In the genomic region with DNA sequence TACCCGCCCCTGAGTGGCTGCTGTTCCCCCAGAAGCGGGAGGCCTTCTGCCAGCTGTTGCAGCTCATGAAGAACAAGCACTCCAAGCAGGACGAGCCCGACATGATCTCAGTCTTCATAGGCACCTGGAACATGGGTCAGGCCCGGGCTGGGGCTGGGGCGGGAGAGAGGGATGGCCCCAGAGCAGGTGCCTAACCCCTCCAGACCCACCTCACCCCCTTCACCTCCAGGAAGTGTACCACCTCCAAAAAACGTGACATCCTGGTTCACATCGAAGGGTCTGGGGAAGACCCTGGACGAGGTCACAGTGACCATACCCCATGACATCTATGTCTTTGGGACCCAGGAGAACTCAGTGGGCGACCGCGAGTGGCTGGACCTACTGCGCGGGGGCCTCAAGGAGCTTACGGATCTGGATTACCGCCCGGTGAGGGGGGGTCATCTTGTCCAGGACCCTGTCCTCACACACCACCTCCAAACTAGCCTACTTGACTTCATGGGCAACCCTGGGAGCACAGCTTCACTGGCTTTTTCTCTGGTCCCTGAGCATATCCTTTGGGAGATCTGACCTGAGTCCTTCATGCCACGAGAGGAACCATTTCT, we compare ENCODE assay signal across 18 cellular contexts. TPM values are rescaled to one million over a fixed set of nuclear protein-coding genes. Genes with fewer than 3 reads are reported as not detected.
"Had no signal": no experiment of that assay in that cellular context is flagged by ENCODE, and none has a peak within 500 bp of the region (broad histone marks: within the 10 kb centered on the region; RNA-seq: fewer than 3 reads in every experiment).

No MANE protein-coding gene starts in this region.

- DNase-seq: activated B cell treated with CpG ODN at 0.5 μM for 24 hours; activated CD4-positive, alpha-beta T cell treated with anti-CD3 and anti-CD28 coated beads, Interleukin-2, amount 10 ng/mL, durations not matched to agents 7 days and 5 days; activated naive CD8-positive, alpha-beta T cell treated with anti-CD3 and anti-CD28 coated beads for 36 hours; activated T-cell treated with anti-CD3 and anti-CD28 coated beads, Interleukin-2, amount 50 U/mL, for 48 hours; amygdala; central memory CD4-positive, alpha-beta T cell; cortex of kidney; effector CD8-positive, alpha-beta T cell; foreskin melanocyte; immature natural killer cell had no signal

- H3K27ac ChIP-seq: epithelial cell of prostate, pancreas, spleen, vagina had no signal

- ATAC-seq: pancreas, sciatic nerve had no signal

- H3K27me3 ChIP-seq: pancreas, spleen, vagina had no signal

- H3K9me3 ChIP-seq: pancreas, spleen, vagina had no signal

- H3K4me3 ChIP-seq: lung, pancreas, spleen, vagina had no signal

RNA-seq across cellular contexts. Expression of gene PHOX2A, which starts 13.1 kb away (rescaled TPM):
- total RNA-seq: activated B cell treated with CpG ODN at 0.5 μM for 24 hours; activated CD4-positive, alpha-beta T cell treated with anti-CD3 and anti-CD28 coated beads, Interleukin-2, amount 10 ng/mL, durations not matched to agents 7 days and 5 days; activated naive CD8-positive, alpha-beta T cell treated with anti-CD3 and anti-CD28 coated beads for 36 hours; fibroblast of lung; lung; sciatic nerve; spleen; T-helper 2 cell treated with Interferon-gamma antibody and Interleukin-4, amounts not matched to agents 100 ng/mL and 5 ng/mL, for 36 hours had no signal

RNA-seq across cellular contexts. Expression of gene FOLR2, which starts 14.3 kb away (rescaled TPM):
- total RNA-seq: activated CD4-positive, alpha-beta T cell treated with anti-CD3 and anti-CD28 coated beads, Interleukin-2, amount 10 ng/mL, durations not matched to agents 7 days and 5 days; activated naive CD8-positive, alpha-beta T cell treated with anti-CD3 and anti-CD28 coated beads for 36 hours; fibroblast of lung; T-helper 2 cell treated with Interferon-gamma antibody and Interleukin-4, amounts not matched to agents 100 ng/mL and 5 ng/mL, for 36 hours had no signal

RNA-seq across cellular contexts. Expression of gene FOLR1, which starts 38.9 kb away (rescaled TPM):
- total RNA-seq: activated B cell treated with CpG ODN at 0.5 μM for 24 hours; activated CD4-positive, alpha-beta T cell treated with anti-CD3 and anti-CD28 coated beads, Interleukin-2, amount 10 ng/mL, durations not matched to agents 7 days and 5 days; activated naive CD8-positive, alpha-beta T cell treated with anti-CD3 and anti-CD28 coated beads for 36 hours; fibroblast of lung; spleen; T-helper 2 cell treated with Interferon-gamma antibody and Interleukin-4, amounts not matched to agents 100 ng/mL and 5 ng/mL, for 36 hours; vagina had no signal
